26 cellular contexts compared by ENCODE assay signal in the genomic region with DNA sequence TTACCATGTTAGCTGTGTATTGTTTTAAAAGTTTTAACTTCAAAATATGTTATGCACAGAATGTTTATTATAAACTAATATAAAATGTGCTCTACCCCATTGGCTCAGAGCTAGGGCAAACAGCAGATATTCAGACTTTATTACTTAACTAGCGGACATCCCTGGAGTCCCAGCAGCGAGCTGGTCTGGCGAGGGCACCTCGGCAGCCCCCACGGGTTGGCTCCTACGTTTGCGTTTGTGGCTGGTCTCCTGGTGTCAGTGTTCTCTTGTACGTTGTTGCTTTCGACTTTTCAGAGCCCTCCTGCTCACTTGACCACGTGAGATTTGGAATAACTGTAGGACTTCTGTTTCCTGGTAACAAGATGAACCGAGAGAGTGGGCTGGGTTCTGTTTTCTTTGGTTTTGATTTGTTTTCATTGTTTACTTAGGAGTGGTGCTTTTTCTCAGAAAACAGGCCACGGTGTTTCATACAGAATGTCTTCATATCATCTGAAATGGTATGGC.
"Had no signal": no experiment of that assay in that cellular context is flagged by ENCODE, and none has a peak within 500 bp of the region (broad histone marks: within the 10 kb centered on the region; RNA-seq: fewer than 3 reads in every experiment).

No MANE protein-coding gene starts in this region.

- H3K27ac Mint-ChIP-seq: activated CD4-positive, alpha-beta memory T cell treated with anti-CD3 and anti-CD28 coated beads for 36 hours; activated CD4-positive, alpha-beta T cell treated with anti-CD3 and anti-CD28 coated beads, Interleukin-2, amount 10 ng/mL, durations not matched to agents 7 days and 5 days; activated naive CD4-positive, alpha-beta T cell treated with anti-CD3 and anti-CD28 coated beads for 36 hours; activated naive CD8-positive, alpha-beta T cell; activated T-helper 17 cell treated with anti-CD3 and anti-CD28 coated beads, Interleukin-2, amount 50 U/mL, for 72 hours; brain; T-cell had no signal

- DNase-seq: activated CD4-positive, alpha-beta memory T cell treated with anti-CD3 and anti-CD28 coated beads for 36 hours; activated CD4-positive, alpha-beta T cell treated with anti-CD3 and anti-CD28 coated beads, Interleukin-2, amount 10 ng/mL, durations not matched to agents 7 days and 5 days; activated CD4-positive, CD25-positive, alpha-beta regulatory T cell; activated CD8-positive, alpha-beta memory T cell treated with anti-CD3 and anti-CD28 coated beads for 24 hours; activated gamma-delta T cell; activated naive CD4-positive, alpha-beta T cell treated with anti-CD3 and anti-CD28 coated beads for 36 hours; activated T-cell treated with anti-CD3 and anti-CD28 coated beads, Interleukin-2, amount 50 U/mL, for 48 hours; amygdala; NCI-H1092; NCI-H1417; NCI-H1930; NCI-H2171; NCI-H2227 treated with DMSO at 0.1 percent for 48 hours; NCI-H526; NCI-H774; T-cell; T-helper 2 cell; T1000 had no signal

- H3K4me3 Mint-ChIP-seq: activated CD4-positive, alpha-beta memory T cell treated with anti-CD3 and anti-CD28 coated beads for 36 hours; activated CD4-positive, alpha-beta T cell treated with anti-CD3 and anti-CD28 coated beads, Interleukin-2, amount 10 ng/mL, durations not matched to agents 7 days and 5 days; activated naive CD4-positive, alpha-beta T cell treated with anti-CD3 and anti-CD28 coated beads for 36 hours; activated naive CD8-positive, alpha-beta T cell; activated T-helper 17 cell treated with anti-CD3 and anti-CD28 coated beads, Interleukin-2, amount 50 U/mL, for 72 hours; brain; T-cell had no signal

- H3K27me3 ChIP-seq: cardiac muscle cell had no signal

- H3K9me3 Mint-ChIP-seq: activated CD4-positive, alpha-beta memory T cell treated with anti-CD3 and anti-CD28 coated beads for 36 hours; activated CD4-positive, alpha-beta T cell treated with anti-CD3 and anti-CD28 coated beads, Interleukin-2, amount 10 ng/mL, durations not matched to agents 7 days and 5 days; activated naive CD4-positive, alpha-beta T cell treated with anti-CD3 and anti-CD28 coated beads for 36 hours; activated T-helper 17 cell treated with anti-CD3 and anti-CD28 coated beads, Interleukin-2, amount 50 U/mL, for 72 hours; brain; T-cell had no signal

- FAIRE-seq: astrocyte, TTC549 had no signal

- H3K27me3 Mint-ChIP-seq: activated CD4-positive, alpha-beta memory T cell treated with anti-CD3 and anti-CD28 coated beads for 36 hours; activated CD4-positive, alpha-beta T cell treated with anti-CD3 and anti-CD28 coated beads, Interleukin-2, amount 10 ng/mL, durations not matched to agents 7 days and 5 days; activated naive CD8-positive, alpha-beta T cell; activated T-helper 17 cell treated with anti-CD3 and anti-CD28 coated beads, Interleukin-2, amount 50 U/mL, for 72 hours; brain; T-cell had no signal

- H3K4me1 Mint-ChIP-seq: activated CD4-positive, alpha-beta T cell treated with anti-CD3 and anti-CD28 coated beads, Interleukin-2, amount 10 ng/mL, durations not matched to agents 7 days and 5 days; activated T-helper 17 cell treated with anti-CD3 and anti-CD28 coated beads, Interleukin-2, amount 50 U/mL, for 72 hours; brain; T-cell had no signal

- H3K27ac ChIP-seq: cardiac muscle cell, SK-N-MC had no signal

- H3K4me3 ChIP-seq: cardiac muscle cell, SK-N-MC had no signal

- ATAC-seq: activated T-helper 17 cell treated with anti-CD3 and anti-CD28 coated beads, Interleukin-2, amount 50 U/mL, for 72 hours; Right ventricle myocardium inferior; T-cell had no signal
